ENCODE assay signal across 14 cellular contexts in genomic region chrX:134734343-134735001, GRCh38.
DNase-seq lines count a peak whose midpoint lies in the region; ATAC-seq, FAIRE-seq and TF ChIP-seq lines count a peak whose summit lies in the region.
"Had no signal": no experiment of that assay in that cellular context is flagged by ENCODE, and none has a peak within 500 bp of the region (broad histone marks: within the 10 kb centered on the region; RNA-seq: fewer than 3 reads in every experiment).

No MANE protein-coding gene starts in this region.

- TF ChIP-seq EP300 in GM12878 (IDR thresholded peaks at IDR 0.05; ENCODE audit: borderline replicate concordance in 1 of 2, control insufficient read depth in 1 of 2, low read depth in 2 of 2, low read length in 2 of 2): no peak

- RAD21 ChIA-PET in GM12878 (lab: Charles Lee; ENCODE audit: unreplicated experiment): no interaction called here

- H3K27ac ChIP-seq in GM12878 (ENCODE audit: control insufficient read depth, insufficient read depth) (no peak overlapping the region), neuronal stem cell (replicated peaks; ENCODE audit: low read length) (no peak overlapping the region)

- no peak overlapping the region for H4K8ac ChIP-seq in neuronal stem cell (ENCODE audit: low read depth, low read length)

- in situ Hi-C loops in GM12878 (cut with MboI): no loop called here

- no peak overlapping the region for H2AK5ac ChIP-seq in neuronal stem cell (ENCODE audit: low read depth, low read length)

- H3K79me1 ChIP-seq in neuronal stem cell (ENCODE audit: low read depth, low read length): no peaks in the 10 kb centered on the region

- CTCF ChIA-PET in GM12878 (lab: Yijun Ruan, JAX): no interaction called here

- no peak overlapping the region for H3K4me2 ChIP-seq in GM12878 (ENCODE audit: control insufficient read depth, insufficient read depth)
- H3K4me2 ChIP-seq in neuronal stem cell (ENCODE audit: insufficient read depth, low read length, poor library complexity, severe bottlenecking): no peak overlapping the region

- no peak overlapping the region for H3K23ac ChIP-seq in neuronal stem cell (ENCODE audit: low read depth, low read length, poor library complexity)

- POLR2A ChIA-PET in GM12878 (lab: Charles Lee): interaction anchor here (0.6 kb wide), 2 partner anchors 11 to 53 kb away, joined by 3 to 7 read pairs; no protein-coding TSS in a partner anchor

- H2BK12ac ChIP-seq in neuronal stem cell (ENCODE audit: low read length): no peak overlapping the region

- H3K9ac ChIP-seq in GM12878 (ENCODE audit: control insufficient read depth, insufficient read depth, low read length) (no peak overlapping the region), neuronal stem cell (ENCODE audit: low read depth, low read length, poor library complexity) (no peak overlapping the region)

- H4K20me1 ChIP-seq in GM12878 (ENCODE audit: control insufficient read depth, insufficient read depth): no peaks in the 10 kb centered on the region

- FAIRE-seq in GM12878 (lab: Jason Lieb, UNC): no peak

- SMC1A ChIA-PET in GM12878 (lab: Charles Lee; ENCODE audit: uncharacterized antibody, unreplicated experiment): interaction anchor here (0.7 kb wide), 1 partner anchor 29 kb away, joined by 3 read pairs; no protein-coding TSS in a partner anchor

- H3K36me3 ChIP-seq in GM12878 (ENCODE audit: control insufficient read depth in 2 of 2, insufficient read depth in 2 of 2, low read length in 1 of 2) (no peaks in the 10 kb centered on the region), neuronal stem cell (replicated peaks in 1 of 2; ENCODE audit: control insufficient read depth in 2 of 2, insufficient read depth in 2 of 2, low read length in 2 of 2) (no peaks in the 10 kb centered on the region)

- intact Hi-C loops in GM12878 (cut with micrococcal nuclease; ENCODE audit: unreplicated experiment): no loop called here

- TF ChIP-seq RAD21 in GM12878 (IDR thresholded peaks at IDR 0.05; ENCODE audit: insufficient read depth, low read depth, low read length): no peak

- no peak overlapping the region for H2AFZ ChIP-seq in GM12878 (ENCODE audit: control insufficient read depth, low read depth, low read length)
- peak overlapping the region; percentile 65 for H2AFZ ChIP-seq in neuronal stem cell (ENCODE audit: low read length)

- no peak overlapping the region for H4K91ac ChIP-seq in neuronal stem cell (ENCODE audit: low read depth, low read length, poor library complexity)

- no peak overlapping the region for H3K14ac ChIP-seq in neuronal stem cell (ENCODE audit: low read length)

- DNase-seq in Daoy (ENCODE audit: low read depth): peak; percentile 42
- DNase-seq in NCI-H1092 treated with DMSO at 0.1 percent for 48 hours (lab: John Stamatoyannopoulos, UW): peak; percentile 82
- DNase-seq in GM12878 (ENCODE audit: low read depth, low spot score): no peak
- no peak for DNase-seq in neuronal stem cell (ENCODE audit: low spot score)
- DNase-seq in cerebellar cortex (ENCODE audit: low spot score): no peak
- DNase-seq: CD4-positive, CD25-positive, alpha-beta regulatory T cell; hippocampal formation; stimulated activated CD4-positive, alpha-beta T cell treated with anti-CD3 and anti-CD28 coated beads, Interleukin-2, amount 100 ng/mL, for 48 hours; stimulated activated naive CD8-positive, alpha-beta T cell treated with anti-CD3 and anti-CD28 coated beads, Interleukin-15, Interleukin-2, amounts not matched to agents 100 U/mL and 50 U/mL, for 24 hours had no signal

- H3K27me3 ChIP-seq in GM12878 (replicated peaks in 1 of 2; ENCODE audit: control insufficient read depth in 2 of 2, insufficient read depth in 2 of 2, low read length in 1 of 2) (no peaks in the 10 kb centered on the region), neuronal stem cell (ENCODE audit: control insufficient read depth in 3 of 3, insufficient read depth in 3 of 3, low read depth in 1 of 3, low read length in 3 of 3) (no peaks in the 10 kb centered on the region)

- H3K4me1 ChIP-seq in GM12878 (ENCODE audit: control insufficient read depth, insufficient read depth, low read length): no peaks in the 10 kb centered on the region
- peaks cover 0 to 8% of the 10 kb centered on the region in 2 donors for H3K4me1 ChIP-seq in neuronal stem cell (ENCODE audit: control insufficient read depth in 2 of 2, insufficient read depth in 1 of 2, low read depth in 1 of 2, low read length in 2 of 2)

- no peaks in the 10 kb centered on the region for H3K9me3 ChIP-seq in GM12878 (replicated peaks; ENCODE audit: control insufficient read depth, insufficient read depth, low read length)
- no peaks in the 10 kb centered on the region for H3K9me3 ChIP-seq in neuronal stem cell (replicated peaks in 1 of 2; ENCODE audit: control insufficient read depth in 2 of 2, insufficient read depth in 1 of 2, low read depth in 1 of 2, low read length in 2 of 2)

- H2BK120ac ChIP-seq in neuronal stem cell (ENCODE audit: low read depth, low read length): no peak overlapping the region

- no peak for TF ChIP-seq POLR2A in GM12878 (IDR thresholded peaks at IDR 0.05; ENCODE audit: low read depth, low read length)

- peak overlapping the region; percentile 17 for H3K18ac ChIP-seq in neuronal stem cell (ENCODE audit: low read length)

- no peak overlapping the region for H2BK15ac ChIP-seq in neuronal stem cell (ENCODE audit: low read length)

- ATAC-seq in GM12878 (peak; percentile 25; the same call in 1 of the 3 replicates), HG03039 (IDR thresholded peaks at IDR 0.05; ENCODE audit: unreplicated experiment) (no peak), HG02870 (IDR thresholded peaks at IDR 0.05; ENCODE audit: unreplicated experiment) (no peak), HG03469 (IDR thresholded peaks at IDR 0.05; ENCODE audit: unreplicated experiment) (no peak)
- ATAC-seq: Panc1; stimulated activated naive CD8-positive, alpha-beta T cell treated with anti-CD3 and anti-CD28 coated beads, Interleukin-15, Interleukin-2, amounts not matched to agents 100 U/mL and 50 U/mL, for 24 hours had no signal

- BruUV-seq in GM12878 (replicated peaks; lab: Mats Ljungman, UMichigan): no TSS peak

- H3K4ac ChIP-seq in neuronal stem cell (ENCODE audit: low read length): no peak overlapping the region

- H3K4me3 ChIP-seq in GM12878 (no peak overlapping the region), neuronal stem cell (ENCODE audit: low read length in 2 of 2) (no peak overlapping the region)
- H3K4me3 ChIP-seq: lung had no signal

- 65% methylated on average over 5 of the region's 6 CpGs for WGBS in GM12878 (ENCODE audit: insufficient coverage, insufficient replicate concordance, low lambda C conversion rate, missing lambda C conversion rate)
- no CpG with 5 or more reads among the region's 6 CpGs for WGBS in neuronal stem cell (ENCODE audit: extremely low coverage in 2 of 2, insufficient read length in 2 of 2, insufficient replicate concordance in 1 of 2), 2 donors

- TF ChIP-seq CTCF in GM12878 (IDR thresholded peaks at IDR 0.05 in 2 of 3, conservative IDR thresholded peaks at IDR 0.05 in 1 of 3; ENCODE audit: control insufficient read depth in 2 of 3, extremely low read depth in 1 of 3, insufficient read depth in 1 of 3, low read depth in 3 of 3, low read length in 3 of 3): no peak

- no peak overlapping the region for H2BK5ac ChIP-seq in neuronal stem cell (ENCODE audit: low read length)

- no peaks in the 10 kb centered on the region for H3K79me2 ChIP-seq in GM12878 (ENCODE audit: control insufficient read depth, insufficient read depth, low read length)

TF ChIP-seq in GM12878, 131 proteins besides CTCF, POLR2A, EP300 and RAD21 (continues in another document):
- TF ChIP-seq ZNF622 (IDR thresholded peaks at IDR 0.05) (no peak), BCL11A (IDR thresholded peaks at IDR 0.05; ENCODE audit: low read depth, low read length) (no peak), SPI1 (IDR thresholded peaks at IDR 0.05; ENCODE audit: borderline replicate concordance, insufficient read depth, low read depth, low read length) (no peak), IKZF2 (IDR thresholded peaks at IDR 0.05) (no peak), ZZZ3 (IDR thresholded peaks at IDR 0.05; ENCODE audit: control insufficient read depth, insufficient read length, low read depth) (no peak), STAT1 (conservative IDR thresholded peaks at IDR 0.05) (no peak), SMARCA5 (IDR thresholded peaks at IDR 0.05) (no peak), BRCA1 (IDR thresholded peaks at IDR 0.05; ENCODE audit: low read depth, low read length) (no peak), RAD51 (IDR thresholded peaks at IDR 0.05) (no peak), SUPT20H (IDR thresholded peaks at IDR 0.05; ENCODE audit: borderline replicate concordance, control insufficient read depth, low read depth, low read length) (no peak), ZBTB11 (CRISPR knock-in tag; IDR thresholded peaks at IDR 0.05) (no peak), RUNX3 (IDR thresholded peaks at IDR 0.05; ENCODE audit: low read length) (no peak)

Comparison
In these comparisons a context has a peak if more than half of its experiments do, and no peak if none do; other contexts are left out.
1. DNase-seq: peak in Daoy (single experiment) and NCI-H1092 treated with DMSO at 0.1 percent for 48 hours (single experiment); none in GM12878 (single experiment), neuronal stem cell (single experiment) and cerebellar cortex (single experiment).